ENCODE assay signal across 8 cellular contexts in the genomic region with DNA sequence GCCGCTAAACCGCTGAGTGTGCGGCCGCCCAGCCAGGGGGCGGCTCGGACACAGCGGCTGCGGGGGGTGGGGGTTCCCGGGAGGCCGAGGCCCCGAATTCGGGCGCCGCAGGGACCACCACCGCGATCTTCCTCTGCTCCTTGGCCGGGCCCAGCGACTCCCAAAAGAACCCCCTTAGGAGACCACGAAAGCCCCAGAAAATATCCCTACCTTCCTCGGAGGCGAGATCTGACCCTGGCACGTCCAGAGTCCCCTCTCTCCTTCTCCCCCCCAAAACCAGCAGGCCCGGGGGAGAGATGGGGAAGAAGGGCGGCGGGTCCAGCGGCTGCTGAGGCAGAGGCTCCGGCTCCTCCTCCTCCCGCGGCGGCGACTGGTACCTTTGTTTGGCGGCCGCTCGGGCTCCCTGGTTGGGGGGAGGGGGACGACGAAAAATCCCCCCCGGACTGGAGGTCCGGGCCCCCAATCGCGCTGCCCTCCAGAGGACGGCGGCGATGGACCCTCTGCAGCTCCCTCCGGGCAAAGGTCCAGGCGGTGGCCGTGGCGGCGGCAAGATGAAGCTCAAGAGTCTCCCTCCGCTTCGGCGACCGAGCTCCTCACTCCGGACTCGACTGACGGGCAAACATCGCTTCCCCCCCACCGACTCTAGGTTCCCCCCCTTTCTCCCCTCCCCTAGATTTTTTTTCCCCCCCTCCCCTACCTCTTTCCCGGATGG. TPM values are rescaled to one million over a fixed set of nuclear protein-coding genes. Genes with fewer than 3 reads are reported as not detected.
DNase-seq lines count a peak whose midpoint lies in the region; ATAC-seq and TF ChIP-seq lines count a peak whose summit lies in the region.

A gene with protein sequence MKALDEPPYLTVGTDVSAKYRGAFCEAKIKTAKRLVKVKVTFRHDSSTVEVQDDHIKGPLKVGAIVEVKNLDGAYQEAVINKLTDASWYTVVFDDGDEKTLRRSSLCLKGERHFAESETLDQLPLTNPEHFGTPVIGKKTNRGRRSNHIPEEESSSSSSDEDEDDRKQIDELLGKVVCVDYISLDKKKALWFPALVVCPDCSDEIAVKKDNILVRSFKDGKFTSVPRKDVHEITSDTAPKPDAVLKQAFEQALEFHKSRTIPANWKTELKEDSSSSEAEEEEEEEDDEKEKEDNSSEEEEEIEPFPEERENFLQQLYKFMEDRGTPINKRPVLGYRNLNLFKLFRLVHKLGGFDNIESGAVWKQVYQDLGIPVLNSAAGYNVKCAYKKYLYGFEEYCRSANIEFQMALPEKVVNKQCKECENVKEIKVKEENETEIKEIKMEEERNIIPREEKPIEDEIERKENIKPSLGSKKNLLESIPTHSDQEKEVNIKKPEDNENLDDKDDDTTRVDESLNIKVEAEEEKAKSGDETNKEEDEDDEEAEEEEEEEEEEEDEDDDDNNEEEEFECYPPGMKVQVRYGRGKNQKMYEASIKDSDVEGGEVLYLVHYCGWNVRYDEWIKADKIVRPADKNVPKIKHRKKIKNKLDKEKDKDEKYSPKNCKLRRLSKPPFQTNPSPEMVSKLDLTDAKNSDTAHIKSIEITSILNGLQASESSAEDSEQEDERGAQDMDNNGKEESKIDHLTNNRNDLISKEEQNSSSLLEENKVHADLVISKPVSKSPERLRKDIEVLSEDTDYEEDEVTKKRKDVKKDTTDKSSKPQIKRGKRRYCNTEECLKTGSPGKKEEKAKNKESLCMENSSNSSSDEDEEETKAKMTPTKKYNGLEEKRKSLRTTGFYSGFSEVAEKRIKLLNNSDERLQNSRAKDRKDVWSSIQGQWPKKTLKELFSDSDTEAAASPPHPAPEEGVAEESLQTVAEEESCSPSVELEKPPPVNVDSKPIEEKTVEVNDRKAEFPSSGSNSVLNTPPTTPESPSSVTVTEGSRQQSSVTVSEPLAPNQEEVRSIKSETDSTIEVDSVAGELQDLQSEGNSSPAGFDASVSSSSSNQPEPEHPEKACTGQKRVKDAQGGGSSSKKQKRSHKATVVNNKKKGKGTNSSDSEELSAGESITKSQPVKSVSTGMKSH (N-terminal part only) (minus strand): TSS at position 621 of the 712 bp plus-strand sequence. CDS start 1,260 bp downstream, outside the sequence.

- H3K4me3 Mint-ChIP-seq in activated naive CD8-positive, alpha-beta T cell treated with anti-CD3 and anti-CD28 coated beads, Interleukin-2, amount 10 ng/mL, durations not matched to agents 7 days and 5 days = peak within 1 kb of the TSS; percentile 96

- under 1% methylated on average over 58 of the region's 58 CpGs for WGBS in right cardiac atrium

- H3K9me3 Mint-ChIP-seq in activated naive CD8-positive, alpha-beta T cell treated with anti-CD3 and anti-CD28 coated beads, Interleukin-2, amount 10 ng/mL, durations not matched to agents 7 days and 5 days = no peaks in the 10 kb centered on the region

- peaks cover 24% of the 10 kb centered on the region for H3K4me1 Mint-ChIP-seq in activated naive CD8-positive, alpha-beta T cell treated with anti-CD3 and anti-CD28 coated beads, Interleukin-2, amount 10 ng/mL, durations not matched to agents 7 days and 5 days

- no peak for TF ChIP-seq CTCF in HFF-Myc (IDR thresholded peaks at IDR 0.05; ENCODE audit: low read depth, low read length, missing control alignments)

- H3K27me3 ChIP-seq in right cardiac atrium (ENCODE audit: control insufficient read depth, insufficient read depth) = no peaks in the 10 kb centered on the region

- intact Hi-C loops in right cardiac atrium (cut with DNase I) = loop anchor here in 1 of 4 donors (10.0 kb wide), 1 partner anchor 53 kb away; no protein-coding TSS in a partner anchor

- H3K9me3 ChIP-seq in right cardiac atrium (ENCODE audit: control insufficient read depth, low read length) = no peaks in the 10 kb centered on the region

- H3K4me1 ChIP-seq in right cardiac atrium (ENCODE audit: control insufficient read depth, insufficient read depth, low read length) = no peaks in the 10 kb centered on the region

- POLR2A ChIA-PET in activated naive CD8-positive, alpha-beta T cell treated with anti-CD3 and anti-CD28 coated beads, Interleukin-2, amount 10 ng/mL, durations not matched to agents 7 days and 5 days (lab: Charles Lee) = interaction anchor here (0.7 to 4.9 kb wide), 8 partner anchors 9 to 541 kb away, joined by 3 to 28 read pairs (median 4); a partner anchor contains a TSS

- H3K27ac ChIP-seq in right cardiac atrium (ENCODE audit: low read length) = peak within 1 kb of the TSS; percentile 98

- peaks cover 17% of the 10 kb centered on the region for H3K36me3 Mint-ChIP-seq in activated naive CD8-positive, alpha-beta T cell treated with anti-CD3 and anti-CD28 coated beads, Interleukin-2, amount 10 ng/mL, durations not matched to agents 7 days and 5 days

- peak within 1 kb of the TSS; percentile 99 for H3K27ac Mint-ChIP-seq in activated naive CD8-positive, alpha-beta T cell treated with anti-CD3 and anti-CD28 coated beads, Interleukin-2, amount 10 ng/mL, durations not matched to agents 7 days and 5 days

- DNase-seq in NCI-H2029 (lab: John Stamatoyannopoulos, UW) (peak; percentile 45), NCI-H2029 treated with DMSO at 0.1 percent for 48 hours (lab: John Stamatoyannopoulos, UW) (no peak), HFF-Myc (ENCODE audit: extremely low read depth, low read depth) (no peak), NCI-H2171 treated with DMSO at 0.1 percent for 48 hours (lab: John Stamatoyannopoulos, UW) (peak; percentile 68), right cardiac atrium (peak; percentile 86 to 92 (median 92)), retina (peak; percentile 94), NCI-H1417 (lab: John Stamatoyannopoulos, UW) (no peak)
- DNase-seq in activated naive CD8-positive, alpha-beta T cell treated with anti-CD3 and anti-CD28 coated beads, Interleukin-2, amount 10 ng/mL, durations not matched to agents 7 days and 5 days = peak; percentile 75

- no peaks in the 10 kb centered on the region for H3K27me3 Mint-ChIP-seq in activated naive CD8-positive, alpha-beta T cell treated with anti-CD3 and anti-CD28 coated beads, Interleukin-2, amount 10 ng/mL, durations not matched to agents 7 days and 5 days

- H3K4me3 ChIP-seq in HFF-Myc (replicated peaks; ENCODE audit: low read depth, low read length) (peak within 1 kb of the TSS; percentile 97), right cardiac atrium (ENCODE audit: low read length) (peak within 1 kb of the TSS; percentile 97)

- ATAC-seq in activated naive CD8-positive, alpha-beta T cell treated with anti-CD3 and anti-CD28 coated beads, Interleukin-2, amount 10 ng/mL, durations not matched to agents 7 days and 5 days (ENCODE audit: low read depth) = no peak
- peak; percentile 18 to 34 for ATAC-seq in right cardiac atrium

RNA-seq across cellular contexts. Expression of the gene that starts here (rescaled TPM):
- total RNA-seq in activated naive CD8-positive, alpha-beta T cell treated with anti-CD3 and anti-CD28 coated beads, Interleukin-2, amount 10 ng/mL, durations not matched to agents 7 days and 5 days = 10 to 100 TPM; 62.3 to 66.6 TPM
- 10 to 100 TPM; 18.4 to 22.4 (median 21.1) TPM for total RNA-seq in right cardiac atrium
- 10.8 TPM for polyA plus RNA-seq in right cardiac atrium

Comparison
In these comparisons a context has a peak if more than half of its experiments do, and no peak if none do; other contexts are left out.
1. DNase-seq: peak in NCI-H2029 (single experiment), NCI-H2171 treated with DMSO at 0.1 percent for 48 hours (single experiment), activated naive CD8-positive, alpha-beta T cell treated with anti-CD3 and anti-CD28 coated beads, Interleukin-2, amount 10 ng/mL, durations not matched to agents 7 days and 5 days (single experiment), right cardiac atrium (3 of 3) and retina (single experiment); none in NCI-H2029 treated with DMSO at 0.1 percent for 48 hours (single experiment), HFF-Myc (single experiment) and NCI-H1417 (0 of 3).